In genomic region chr22:46970411-46971123, GRCh38 we compare ENCODE assay signal across 10 cellular contexts.
DNase-seq lines count a peak whose midpoint lies in the region; ATAC-seq and TF ChIP-seq lines count a peak whose summit lies in the region.
"Had no signal": no experiment of that assay in that cellular context is flagged by ENCODE, and none has a peak within 500 bp of the region (broad histone marks: within the 10 kb centered on the region; RNA-seq: fewer than 3 reads in every experiment).

No MANE protein-coding gene starts in this region.

- no peak for TF ChIP-seq POLR2A in right lobe of liver (IDR thresholded peaks at IDR 0.05)

- peaks cover 39% of the 10 kb centered on the region for H3K36me3 Mint-ChIP-seq in stimulated activated memory B cell treated with anti-CD40 and anti-IgM and Interleukin-4, amounts not matched to agents 10 μg/mL and 1 μg/mL and 100 μg/mL, for 72 hours

- H2AFZ ChIP-seq in OCI-LY1 (ENCODE audit: low read length): no peak overlapping the region

- H3K27ac ChIP-seq in OCI-LY1 (ENCODE audit: low read depth, low read length, poor library complexity, severe bottlenecking): peak overlapping the region; percentile 7
- H3K27ac ChIP-seq in cingulate gyrus (ENCODE audit: low read depth, low read length): peak overlapping the region; percentile 52
- H3K27ac ChIP-seq in right lobe of liver: peak overlapping the region in 2 of 3 donors; percentile 21 to 47

- TF ChIP-seq CTCF in OCI-LY1 (IDR thresholded peaks at IDR 0.05; ENCODE audit: low read length): no peak
- no peak for TF ChIP-seq CTCF in right lobe of liver (IDR thresholded peaks at IDR 0.05)

- H3K9me3 Mint-ChIP-seq in stimulated activated memory B cell treated with anti-CD40 and anti-IgM and Interleukin-4, amounts not matched to agents 10 μg/mL and 1 μg/mL and 100 μg/mL, for 72 hours: no peaks in the 10 kb centered on the region
- H3K9me3 Mint-ChIP-seq: activated T-cell treated with anti-CD3 and anti-CD28 coated beads, Interleukin-2, amount 50 U/mL, for 4 hours had no signal

- H3K79me2 ChIP-seq in OCI-LY1 (ENCODE audit: insufficient read depth, low read length): no peaks in the 10 kb centered on the region

- no peaks in the 10 kb centered on the region for H4K20me1 ChIP-seq in OCI-LY1 (ENCODE audit: insufficient read depth, low read length)

- H3F3A ChIP-seq in OCI-LY1 (ENCODE audit: insufficient read depth, low read length): no peaks in the 10 kb centered on the region

- H3K4me1 Mint-ChIP-seq in stimulated activated memory B cell treated with anti-CD40 and anti-IgM and Interleukin-4, amounts not matched to agents 10 μg/mL and 1 μg/mL and 100 μg/mL, for 72 hours: peaks cover 62% of the 10 kb centered on the region

- H3K27ac Mint-ChIP-seq in stimulated activated memory B cell treated with anti-CD40 and anti-IgM and Interleukin-4, amounts not matched to agents 10 μg/mL and 1 μg/mL and 100 μg/mL, for 72 hours: peak overlapping the region; percentile 30

- H3K9ac ChIP-seq in OCI-LY1 (ENCODE audit: low read length): no peak overlapping the region

- intact Hi-C loops in right lobe of liver (cut with DNase I): no loop called here

- peak in 1 of 4 donors; percentile 15 for ATAC-seq in right lobe of liver
- no peak for ATAC-seq in stimulated activated memory B cell treated with anti-CD40 and anti-IgM and Interleukin-4, amounts not matched to agents 10 μg/mL and 1 μg/mL and 100 μg/mL, for 72 hours
- no peak for ATAC-seq in HG02885 (IDR thresholded peaks at IDR 0.05; ENCODE audit: poor library complexity, unreplicated experiment)

- no peaks in the 10 kb centered on the region for H3K27me3 Mint-ChIP-seq in stimulated activated memory B cell treated with anti-CD40 and anti-IgM and Interleukin-4, amounts not matched to agents 10 μg/mL and 1 μg/mL and 100 μg/mL, for 72 hours
- H3K27me3 Mint-ChIP-seq: naive thymus-derived CD4-positive, alpha-beta T cell had no signal

- H3K9me3 ChIP-seq in OCI-LY1 (ENCODE audit: low read length) (no peaks in the 10 kb centered on the region), right lobe of liver (no peaks in the 10 kb centered on the region)
- H3K9me3 ChIP-seq: Peyer's patch had no signal

- H3K9me2 ChIP-seq in OCI-LY1 (ENCODE audit: low read depth, low read length): no peaks in the 10 kb centered on the region

- peaks cover 10% of the 10 kb centered on the region for H3K4me1 ChIP-seq in OCI-LY1 (ENCODE audit: insufficient read depth, low read length, severe bottlenecking)
- no peaks in the 10 kb centered on the region for H3K4me1 ChIP-seq in right lobe of liver

- 58% methylated on average over 4 of the region's 14 CpGs for WGBS in right lobe of liver (ENCODE audit: insufficient coverage, low coverage, low lambda C conversion rate, missing lambda C conversion rate)

- peaks cover 20% of the 10 kb centered on the region; the same call in 1 of the 2 replicates for H3K36me3 ChIP-seq in OCI-LY1 (ENCODE audit: insufficient read depth, low read length)
- H3K36me3 ChIP-seq in right lobe of liver: no peaks in the 10 kb centered on the region

- H3K4me3 Mint-ChIP-seq in stimulated activated memory B cell treated with anti-CD40 and anti-IgM and Interleukin-4, amounts not matched to agents 10 μg/mL and 1 μg/mL and 100 μg/mL, for 72 hours: no peak overlapping the region
- H3K4me3 Mint-ChIP-seq: activated T-cell treated with anti-CD3 and anti-CD28 coated beads, Interleukin-2, amount 50 U/mL, for 4 hours; naive thymus-derived CD4-positive, alpha-beta T cell had no signal

- no peak overlapping the region for H3K4me3 ChIP-seq in OCI-LY1 (ENCODE audit: low read depth, low read length, poor library complexity, severe bottlenecking)
- no peak overlapping the region for H3K4me3 ChIP-seq in right lobe of liver
- H3K4me3 ChIP-seq: Peyer's patch had no signal

- no peak overlapping the region for H3K4me2 ChIP-seq in OCI-LY1 (ENCODE audit: low read length)

- H3K27me3 ChIP-seq in OCI-LY1 (ENCODE audit: insufficient read depth, low read length) (no peaks in the 10 kb centered on the region), right lobe of liver (no peaks in the 10 kb centered on the region)
- H3K27me3 ChIP-seq: Peyer's patch had no signal

- no peak for DNase-seq in right lobe of liver
- DNase-seq in NCI-H2227 (lab: John Stamatoyannopoulos, UW; ENCODE audit: unreplicated experiment): no peak
- DNase-seq in effector CD4-positive, alpha-beta T cell: no peak
- DNase-seq: activated T-cell treated with anti-CD3 and anti-CD28 coated beads, Interleukin-2, amount 50 U/mL, for 4 hours; naive thymus-derived CD4-positive, alpha-beta T cell; Peyer's patch had no signal
